Comparison of ENCODE assay signal across 8 cellular contexts in genomic region chr11:32960553-32961164, GRCh38. TPM values are rescaled to one million over a fixed set of nuclear protein-coding genes. Genes with fewer than 3 reads are reported as not detected.
A peak's percentile ranks its signal among the peaks of the same experiment; 100 is the strongest.
DNase-seq lines count a peak whose midpoint lies in the region; ATAC-seq and TF ChIP-seq lines count a peak whose summit lies in the region.

No MANE protein-coding gene starts in this region.

- H3K4me3 ChIP-seq in DND-41 (ENCODE audit: low read depth in 1 of 2, low read length in 2 of 2) (no peak overlapping the region), fibroblast of the aortic adventitia (ENCODE audit: low read depth, low read length) (no peak overlapping the region), retinal pigment epithelial cell (ENCODE audit: low read length) (no peak overlapping the region)

- TF ChIP-seq RAD21 in Ishikawa (IDR thresholded peaks at IDR 0.05; ENCODE audit: low read depth): peak; percentile 68

- H3K27me3 ChIP-seq in DND-41 (ENCODE audit: insufficient read depth, low read length, poor library complexity): no peaks in the 10 kb centered on the region

- DNase-seq in DND-41 (no peak), SK-N-DZ (ENCODE audit: low spot score) (peak; percentile 38), fibroblast of the aortic adventitia (ENCODE audit: low read depth) (peak; percentile 80), retinal pigment epithelial cell (ENCODE audit: low read depth) (peak; percentile 11)
- DNase-seq in activated naive CD8-positive, alpha-beta T cell treated with anti-CD3 and anti-CD28 coated beads, Interleukin-2, amount 50 U/mL, for 24 hours: no peak

- H3K9me3 Mint-ChIP-seq in activated naive CD8-positive, alpha-beta T cell treated with anti-CD3 and anti-CD28 coated beads, Interleukin-2, amount 50 U/mL, for 24 hours: no peaks in the 10 kb centered on the region

- ATAC-seq in DND-41 (ENCODE audit: insufficient read depth, low read depth) (peak; percentile 61), HG03196 (IDR thresholded peaks at IDR 0.05; ENCODE audit: unreplicated experiment) (no peak), GM19328 (IDR thresholded peaks at IDR 0.05; ENCODE audit: unreplicated experiment) (no peak)
- no peak for ATAC-seq in activated naive CD8-positive, alpha-beta T cell treated with anti-CD3 and anti-CD28 coated beads, Interleukin-2, amount 50 U/mL, for 24 hours

- peaks cover 77% of the 10 kb centered on the region for H3K36me3 ChIP-seq in DND-41 (ENCODE audit: insufficient read depth, low read length)

- TF ChIP-seq CTCF in DND-41 (IDR thresholded peaks at IDR 0.05; ENCODE audit: borderline replicate concordance, extremely low read depth, low read length, poor library complexity, severe bottlenecking) (peak; percentile 80), fibroblast of the aortic adventitia (IDR thresholded peaks at IDR 0.05; ENCODE audit: insufficient read depth, low read length) (peak; percentile 56), retinal pigment epithelial cell (conservative IDR thresholded peaks at IDR 0.05; ENCODE audit: low read depth, low read length) (peak; percentile 58)

- no peak overlapping the region for H2AFZ ChIP-seq in DND-41 (ENCODE audit: low read depth, low read length)

- peaks cover 13% of the 10 kb centered on the region for H3K4me1 Mint-ChIP-seq in activated naive CD8-positive, alpha-beta T cell treated with anti-CD3 and anti-CD28 coated beads, Interleukin-2, amount 50 U/mL, for 24 hours

- peaks cover 23% of the 10 kb centered on the region for H3K36me3 Mint-ChIP-seq in activated naive CD8-positive, alpha-beta T cell treated with anti-CD3 and anti-CD28 coated beads, Interleukin-2, amount 50 U/mL, for 24 hours (ENCODE audit: low read depth)

- no peak overlapping the region for H3K4me3 Mint-ChIP-seq in activated naive CD8-positive, alpha-beta T cell treated with anti-CD3 and anti-CD28 coated beads, Interleukin-2, amount 50 U/mL, for 24 hours

- H4K20me1 ChIP-seq in DND-41 (ENCODE audit: insufficient read depth, low read length): no peaks in the 10 kb centered on the region

- no peaks in the 10 kb centered on the region for H3K27me3 Mint-ChIP-seq in activated naive CD8-positive, alpha-beta T cell treated with anti-CD3 and anti-CD28 coated beads, Interleukin-2, amount 50 U/mL, for 24 hours

- H3K4me1 ChIP-seq in DND-41 (ENCODE audit: insufficient read depth, low read length): no peaks in the 10 kb centered on the region

- no peak overlapping the region for H3K4me2 ChIP-seq in DND-41 (ENCODE audit: insufficient read depth, low read length)

- H3K9ac ChIP-seq in DND-41 (ENCODE audit: low read depth, low read length): no peak overlapping the region

- H3K27ac Mint-ChIP-seq in activated naive CD8-positive, alpha-beta T cell treated with anti-CD3 and anti-CD28 coated beads, Interleukin-2, amount 50 U/mL, for 24 hours: no peak overlapping the region

- no peak for TF ChIP-seq EP300 in Ishikawa (IDR thresholded peaks at IDR 0.05; ENCODE audit: borderline replicate concordance)

- no peak overlapping the region for H3K27ac ChIP-seq in DND-41 (ENCODE audit: low read length)

- no peaks in the 10 kb centered on the region for H3K9me3 ChIP-seq in DND-41 (ENCODE audit: insufficient read depth, low read length, severe bottlenecking)

- H3K79me2 ChIP-seq in DND-41 (ENCODE audit: insufficient read depth, low read length): no peaks in the 10 kb centered on the region

TF ChIP-seq in Ishikawa, 13 proteins besides CTCF, POLR2A, EP300 and RAD21:
- TF ChIP-seq FOXM1 (IDR thresholded peaks at IDR 0.05; ENCODE audit: borderline replicate concordance, low read depth): no peak
- TF ChIP-seq, protein P1, sequence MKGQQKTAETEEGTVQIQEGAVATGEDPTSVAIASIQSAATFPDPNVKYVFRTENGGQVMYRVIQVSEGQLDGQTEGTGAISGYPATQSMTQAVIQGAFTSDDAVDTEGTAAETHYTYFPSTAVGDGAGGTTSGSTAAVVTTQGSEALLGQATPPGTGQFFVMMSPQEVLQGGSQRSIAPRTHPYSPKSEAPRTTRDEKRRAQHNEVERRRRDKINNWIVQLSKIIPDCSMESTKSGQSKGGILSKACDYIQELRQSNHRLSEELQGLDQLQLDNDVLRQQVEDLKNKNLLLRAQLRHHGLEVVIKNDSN (IDR thresholded peaks at IDR 0.05): no peak
- TF ChIP-seq, protein P2, sequence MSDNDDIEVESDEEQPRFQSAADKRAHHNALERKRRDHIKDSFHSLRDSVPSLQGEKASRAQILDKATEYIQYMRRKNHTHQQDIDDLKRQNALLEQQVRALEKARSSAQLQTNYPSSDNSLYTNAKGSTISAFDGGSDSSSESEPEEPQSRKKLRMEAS (IDR thresholded peaks at IDR 0.05): no peak
- no peak for TF ChIP-seq CEBPB (IDR thresholded peaks at IDR 0.05)
- TF ChIP-seq REST (IDR thresholded peaks at IDR 0.05; ENCODE audit: low read depth): no peak
- TF ChIP-seq TEAD4 (IDR thresholded peaks at IDR 0.05): no peak

RNA-seq across cellular contexts. Expression of gene DEPDC7, which starts 55.0 kb away (rescaled TPM):
- 6.1 and 8.6 TPM in 2 replicates for polyA plus RNA-seq in SK-N-DZ (2014; cell fraction: cytosol; rRNA removed)
- 21.0 and 30.8 TPM in 2 replicates for polyA plus RNA-seq in SK-N-DZ (2014; cell fraction: nucleus; rRNA removed)
- 3.5 and 9.9 TPM in 2 replicates for total RNA-seq in fibroblast of the aortic adventitia (ENCODE audit: low replicate concordance)

Comparison
In these comparisons a context has a peak if more than half of its experiments do, and no peak if none do; other contexts are left out.
1. DNase-seq: peak in SK-N-DZ (single experiment), fibroblast of the aortic adventitia (single experiment) and retinal pigment epithelial cell (single experiment); none in DND-41 (single experiment) and activated naive CD8-positive, alpha-beta T cell treated with anti-CD3 and anti-CD28 coated beads, Interleukin-2, amount 50 U/mL, for 24 hours (single experiment).
2. Peak in every context shown above with its lines, with median percentiles within 50 percentile points of each other: CTCF ChIP-seq.